ENCODE assay signal across 19 cellular contexts in the genomic region with DNA sequence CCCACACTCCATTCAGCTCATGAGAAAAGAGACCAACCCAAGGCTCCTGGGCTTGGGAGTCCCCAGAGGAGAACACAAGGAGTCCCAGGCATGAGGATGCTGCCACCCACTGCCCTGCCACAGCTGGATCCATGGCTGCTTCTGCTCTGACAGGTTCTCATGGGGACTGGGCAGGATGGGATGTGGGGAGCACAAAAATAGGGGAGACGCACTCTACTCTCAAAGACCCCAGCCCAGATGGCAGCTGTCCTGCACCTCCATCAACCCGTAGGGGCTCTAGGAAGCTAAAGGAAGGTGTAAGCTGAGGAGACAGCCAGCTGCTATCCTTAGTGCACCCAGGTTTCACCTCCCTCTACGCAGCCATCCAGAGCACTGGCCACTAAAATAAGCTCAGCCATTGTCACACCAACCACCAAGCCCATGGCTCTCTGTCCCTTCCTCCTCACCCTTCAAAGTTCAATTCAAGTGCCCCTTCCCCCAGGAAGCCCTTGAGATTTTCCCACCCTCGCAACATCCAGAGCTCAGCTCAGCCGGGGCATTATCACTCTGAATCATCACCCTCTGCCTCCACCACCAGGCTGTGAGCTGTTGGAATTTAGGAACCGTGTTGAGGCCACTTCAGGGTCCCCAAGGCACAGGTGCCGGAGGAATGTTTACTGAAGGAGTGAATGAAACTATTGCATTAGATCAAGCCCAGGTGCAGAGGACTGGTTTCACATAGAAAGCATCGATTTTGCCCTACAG.
DNase-seq lines count a peak whose midpoint lies in the region; ATAC-seq and TF ChIP-seq lines count a peak whose summit lies in the region.
"Had no signal": no experiment of that assay in that cellular context is flagged by ENCODE, and none has a peak within 500 bp of the region (broad histone marks: within the 10 kb centered on the region; RNA-seq: fewer than 3 reads in every experiment).

No MANE protein-coding gene starts in this region.

- peaks cover 39 to 75% of the 10 kb centered on the region in 2 donors for H3K4me1 ChIP-seq in thyroid gland

- no peaks in the 10 kb centered on the region for H3K36me3 ChIP-seq in thyroid gland

- TF ChIP-seq POLR2A in thyroid gland (IDR thresholded peaks at IDR 0.05) = no peak

- POLR2A ChIA-PET in RWPE1 (lab: Yijun Ruan, JAX; ENCODE audit: low non-redundant PET) = no interaction called here

- peak overlapping the region; percentile 45 to 69 (median 53) for H3K27ac ChIP-seq in thyroid gland
- no peak overlapping the region for H3K27ac ChIP-seq in RWPE1

- H3K27me3 ChIP-seq in thyroid gland = no peaks in the 10 kb centered on the region

- H3K4me3 Mint-ChIP-seq in activated naive CD4-positive, alpha-beta T cell treated with anti-CD3 and anti-CD28 coated beads for 36 hours = no peak overlapping the region
- H3K4me3 Mint-ChIP-seq in activated T-helper 17 cell treated with anti-CD3 and anti-CD28 coated beads, Interleukin-2, amount 50 U/mL, for 72 hours = no peak overlapping the region
- H3K4me3 Mint-ChIP-seq: activated CD4-positive, alpha-beta T cell treated with anti-CD3 and anti-CD28 coated beads, Interleukin-2, amount 10 ng/mL, durations not matched to agents 24 days and 14 days; activated naive CD8-positive, alpha-beta T cell treated with anti-CD3 and anti-CD28 coated beads, Interleukin-2, amount 50 U/mL, for 24 hours; nephron had no signal

- H3K4me1 Mint-ChIP-seq in activated naive CD4-positive, alpha-beta T cell treated with anti-CD3 and anti-CD28 coated beads for 36 hours (ENCODE audit: low read depth) = no peaks in the 10 kb centered on the region
- H3K4me1 Mint-ChIP-seq in activated T-helper 17 cell treated with anti-CD3 and anti-CD28 coated beads, Interleukin-2, amount 50 U/mL, for 72 hours = peaks cover 4% of the 10 kb centered on the region
- H3K4me1 Mint-ChIP-seq: activated naive CD8-positive, alpha-beta T cell treated with anti-CD3 and anti-CD28 coated beads, Interleukin-2, amount 50 U/mL, for 24 hours had no signal

- H3K36me3 Mint-ChIP-seq in activated naive CD4-positive, alpha-beta T cell treated with anti-CD3 and anti-CD28 coated beads for 36 hours (ENCODE audit: low read depth) = no peaks in the 10 kb centered on the region
- no peaks in the 10 kb centered on the region for H3K36me3 Mint-ChIP-seq in activated T-helper 17 cell treated with anti-CD3 and anti-CD28 coated beads, Interleukin-2, amount 50 U/mL, for 72 hours (ENCODE audit: low read depth)

- CTCF ChIA-PET in activated naive CD4-positive, alpha-beta T cell treated with anti-CD3 and anti-CD28 coated beads for 36 hours (lab: Charles Lee) = no interaction called here
- CTCF ChIA-PET in RWPE1 (lab: Yijun Ruan, JAX) = interaction anchor here (0.5 to 1.5 kb wide), 3 partner anchors 177 to 229 kb away, joined by 3 to 4 read pairs (median 4); no protein-coding TSS in a partner anchor

- peaks cover 4% of the 10 kb centered on the region for H3K27me3 Mint-ChIP-seq in activated naive CD4-positive, alpha-beta T cell treated with anti-CD3 and anti-CD28 coated beads for 36 hours (ENCODE audit: low read depth)
- peaks cover 3% of the 10 kb centered on the region for H3K27me3 Mint-ChIP-seq in activated T-helper 17 cell treated with anti-CD3 and anti-CD28 coated beads, Interleukin-2, amount 50 U/mL, for 72 hours
- H3K27me3 Mint-ChIP-seq: activated CD4-positive, alpha-beta T cell treated with anti-CD3 and anti-CD28 coated beads, Interleukin-2, amount 10 ng/mL, durations not matched to agents 24 days and 14 days had no signal

- no peak for TF ChIP-seq CTCF in thyroid gland (IDR thresholded peaks at IDR 0.05)
- TF ChIP-seq CTCF in RWPE1 (conservative IDR thresholded peaks at IDR 0.05; ENCODE audit: low read depth) = no peak

- intact Hi-C loops in activated naive CD4-positive, alpha-beta T cell treated with anti-CD3 and anti-CD28 coated beads for 36 hours (cut with micrococcal nuclease) = no loop called here
- intact Hi-C loops in thyroid gland (cut with DNase I) = no loop called here

- H3K9me3 ChIP-seq in thyroid gland = no peaks in the 10 kb centered on the region

- ATAC-seq in HG03442 (IDR thresholded peaks at IDR 0.05; ENCODE audit: unreplicated experiment) = peak; percentile 72
- ATAC-seq in activated T-helper 17 cell treated with anti-CD3 and anti-CD28 coated beads, Interleukin-2, amount 50 U/mL, for 72 hours (replicated peaks) = no peak

- peak; percentile 7 for DNase-seq in activated naive CD4-positive, alpha-beta T cell treated with anti-CD3 and anti-CD28 coated beads for 36 hours
- no peak for DNase-seq in activated naive CD4-positive, alpha-beta T cell treated with Interleukin-2 at 50 U/mL for 16 hours
- DNase-seq in thyroid gland (no peak), RWPE1 (ENCODE audit: low spot score) (no peak), NCI-H2029 treated with DMSO at 0.1 percent for 48 hours (lab: John Stamatoyannopoulos, UW) (no peak), ureter (ENCODE audit: low spot score) (no peak)
- DNase-seq: 8988T; activated CD4-positive, alpha-beta T cell treated with anti-CD3 and anti-CD28 coated beads, Interleukin-2, amount 10 ng/mL, durations not matched to agents 24 days and 14 days; activated naive CD8-positive, alpha-beta T cell treated with anti-CD3 and anti-CD28 coated beads, Interleukin-2, amount 50 U/mL, for 24 hours; DMS79 treated with DMSO at 0.1 percent for 48 hours; effector CD8-positive, alpha-beta T cell; Kasumi-1; NCI-H2029; NCI-H774; stimulated activated CD4-positive, alpha-beta T cell treated with anti-CD3 and anti-CD28 coated beads, Interleukin-1b, Interleukin-23, amount 100 ng/mL, for 48 hours had no signal

- no peak overlapping the region for H3K27ac Mint-ChIP-seq in activated naive CD4-positive, alpha-beta T cell treated with anti-CD3 and anti-CD28 coated beads for 36 hours
- H3K27ac Mint-ChIP-seq in activated T-helper 17 cell treated with anti-CD3 and anti-CD28 coated beads, Interleukin-2, amount 50 U/mL, for 72 hours = peak overlapping the region; percentile 37
- H3K27ac Mint-ChIP-seq: activated CD4-positive, alpha-beta T cell treated with anti-CD3 and anti-CD28 coated beads, Interleukin-2, amount 10 ng/mL, durations not matched to agents 24 days and 14 days; activated naive CD8-positive, alpha-beta T cell treated with anti-CD3 and anti-CD28 coated beads, Interleukin-2, amount 50 U/mL, for 24 hours had no signal

- no peaks in the 10 kb centered on the region for H3K9me3 Mint-ChIP-seq in activated naive CD4-positive, alpha-beta T cell treated with anti-CD3 and anti-CD28 coated beads for 36 hours
- H3K9me3 Mint-ChIP-seq in activated T-helper 17 cell treated with anti-CD3 and anti-CD28 coated beads, Interleukin-2, amount 50 U/mL, for 72 hours = no peaks in the 10 kb centered on the region
- H3K9me3 Mint-ChIP-seq: activated CD4-positive, alpha-beta T cell treated with anti-CD3 and anti-CD28 coated beads, Interleukin-2, amount 10 ng/mL, durations not matched to agents 24 days and 14 days; activated naive CD8-positive, alpha-beta T cell treated with anti-CD3 and anti-CD28 coated beads, Interleukin-2, amount 50 U/mL, for 24 hours; nephron had no signal

- H3K4me3 ChIP-seq in thyroid gland (replicated peaks in 1 of 3) = no peak overlapping the region
- H3K4me3 ChIP-seq: lung had no signal

- 78 to 82% methylated on average over 8 of the region's 8 CpGs for WGBS in thyroid gland, 2 donors
